ENCODE assay signal across 16 cellular contexts in the genomic region with DNA sequence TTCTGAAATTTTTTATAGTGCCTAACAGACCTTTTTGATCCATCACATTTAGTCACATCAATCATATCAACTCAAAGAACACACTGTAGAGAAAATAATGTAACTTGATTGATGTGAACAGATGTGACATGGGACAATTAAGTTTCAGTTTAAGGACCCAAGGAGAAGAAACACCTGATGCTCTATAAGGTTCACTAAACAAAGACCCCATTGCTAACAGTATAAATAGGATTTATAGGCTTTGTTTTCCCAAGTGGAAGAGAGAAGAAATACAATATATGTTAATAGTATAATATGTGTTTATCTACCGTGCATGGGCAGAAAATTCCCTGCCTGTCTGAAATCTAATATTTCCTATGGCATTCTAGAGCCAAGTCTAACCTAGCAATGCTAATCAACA. TPM values are rescaled to one million over a fixed set of nuclear protein-coding genes. Genes with fewer than 3 reads are reported as not detected.
A peak's percentile ranks its signal among the peaks of the same experiment; 100 is the strongest.
DNase-seq lines count a peak whose midpoint lies in the region; ATAC-seq and TF ChIP-seq lines count a peak whose summit lies in the region.
"Had no signal": no experiment of that assay in that cellular context is flagged by ENCODE, and none has a peak within 500 bp of the region (broad histone marks: within the 10 kb centered on the region; RNA-seq: fewer than 3 reads in every experiment).

No MANE protein-coding gene starts in this region.

- no peaks in the 10 kb centered on the region for H3K36me3 Mint-ChIP-seq in nephron (ENCODE audit: low read depth)
- H3K36me3 Mint-ChIP-seq: CD4-positive, CD25-positive, alpha-beta regulatory T cell; CD8-positive, alpha-beta T cell had no signal

- ATAC-seq in psoas muscle (no peak), GM18505 (IDR thresholded peaks at IDR 0.05; ENCODE audit: unreplicated experiment) (no peak)
- ATAC-seq: CD8-positive, alpha-beta T cell had no signal

- H3K36me3 ChIP-seq in SJCRH30 (no peaks in the 10 kb centered on the region), psoas muscle (ENCODE audit: insufficient read depth in 1 of 2, low read depth in 1 of 2) (no peaks in the 10 kb centered on the region)

- H3K4me3 Mint-ChIP-seq in nephron = no peak overlapping the region
- H3K4me3 Mint-ChIP-seq: CD4-positive, CD25-positive, alpha-beta regulatory T cell; CD8-positive, alpha-beta T cell had no signal

- TF ChIP-seq CTCF in nephron (IDR thresholded peaks at IDR 0.05; ENCODE audit: unreplicated experiment in 3 of 3) (no peak), psoas muscle (IDR thresholded peaks at IDR 0.05) (no peak)

- H3K27me3 ChIP-seq in SJCRH30 (no peaks in the 10 kb centered on the region), psoas muscle (ENCODE audit: insufficient read depth in 3 of 3, low read length in 2 of 3) (peaks cover 0 to 4% (median 0%) of the 10 kb centered on the region in 3 donors)

- H3K9me3 ChIP-seq in SJCRH30 (replicated peaks) (no peaks in the 10 kb centered on the region), psoas muscle (no peaks in the 10 kb centered on the region)
- H3K9me3 ChIP-seq: Caco-2 had no signal

- H3K27ac Mint-ChIP-seq in nephron = peak overlapping the region in 2 of 3 experiments; percentile 49 to 51
- H3K27ac Mint-ChIP-seq: CD4-positive, CD25-positive, alpha-beta regulatory T cell; CD8-positive, alpha-beta T cell had no signal

- 17 to 32% (median 19%) methylated on average over 1 of the region's 1 CpG for WGBS in psoas muscle, 3 donors

- no peak for TF ChIP-seq POLR2A in GM18505 (IDR thresholded peaks at IDR 0.05; ENCODE audit: borderline replicate concordance, extremely low read depth, insufficient read depth, insufficient read length)

- H3K4me1 ChIP-seq in SJCRH30 (peaks cover 22% of the 10 kb centered on the region), psoas muscle (no peaks in the 10 kb centered on the region)

- intact Hi-C loops in psoas muscle (cut with DNase I) = no loop called here

- peaks cover 20% of the 10 kb centered on the region for H3K4me1 Mint-ChIP-seq in nephron
- H3K4me1 Mint-ChIP-seq: CD4-positive, CD25-positive, alpha-beta regulatory T cell had no signal

- DNase-seq in LHCN-M2 (ENCODE audit: low read depth) = peak; percentile 11
- DNase-seq in NCI-H2171 (lab: John Stamatoyannopoulos, UW) = peak; percentile 60
- peak in 1 of 2 experiments; percentile 89 for DNase-seq in SJCRH30
- DNase-seq in CD1c-positive myeloid dendritic cell (ENCODE audit: extremely low spot score) = no peak
- no peak for DNase-seq in psoas muscle
- DNase-seq: C1 segment of cervical spinal cord; Caco-2; CD4-positive, CD25-positive, alpha-beta regulatory T cell; CD8-positive, alpha-beta T cell; DMS153; DND-41; GM23248; H7; HCEC 1CT had no signal

- H3K27ac ChIP-seq in SJCRH30 (peak overlapping the region; percentile 81), psoas muscle (no peak overlapping the region)
- H3K27ac ChIP-seq: GM23248 had no signal

- peaks cover 4% of the 10 kb centered on the region for H3K27me3 Mint-ChIP-seq in nephron (ENCODE audit: low read depth)

- H3K9me3 Mint-ChIP-seq in nephron = no peaks in the 10 kb centered on the region
- H3K9me3 Mint-ChIP-seq: CD8-positive, alpha-beta T cell had no signal

- H3K4me3 ChIP-seq in SJCRH30 (no peak overlapping the region), psoas muscle (no peak overlapping the region)
- H3K4me3 ChIP-seq: GM23248 had no signal

RNA-seq across cellular contexts. Expression of gene GJA1, which starts 41.3 kb away (rescaled TPM):
- 8.3 and 9.0 TPM in 2 replicates for total RNA-seq in LHCN-M2 (2014; rRNA removed)
- 3.9 TPM for polyA plus RNA-seq in LHCN-M2 (2012)
- 4.0 and 4.5 TPM in 2 replicates for total RNA-seq in SJCRH30 (2014; rRNA removed; shearing (Covaris generic))
- 10 to 100 TPM in 3 of 4 donors, 1 to 10 TPM in 1; 9.8 to 20.2 (median 11.6) TPM for total RNA-seq in psoas muscle
- 1 to 10 TPM; 5.8 to 7.5 (median 6.0) TPM for polyA plus RNA-seq in psoas muscle
- total RNA-seq: CD4-positive, CD25-positive, alpha-beta regulatory T cell; CD8-positive, alpha-beta T cell had no signal
- polyA plus RNA-seq: CD4-positive, CD25-positive, alpha-beta regulatory T cell had no signal

RNA-seq across cellular contexts. Expression of gene TBC1D32, which starts 59.9 kb away (rescaled TPM):
- total RNA-seq in LHCN-M2 (2014; rRNA removed) = 10.0 and 11.1 TPM in 2 replicates
- 1.5 TPM for polyA plus RNA-seq in LHCN-M2 (2012)
- 9.4 and 10.4 TPM in 2 replicates for total RNA-seq in SJCRH30 (2014; rRNA removed; shearing (Covaris generic))
- 1 to 10 TPM in 1 of 4 donors, under 1 TPM in 3; 0.34 to 1.8 (median 0.60) TPM for total RNA-seq in psoas muscle
- under 1 TPM; 0.29 to 0.45 (median 0.33) TPM for polyA plus RNA-seq in psoas muscle

Comparison
In these comparisons a context has a peak if more than half of its experiments do, and no peak if none do; other contexts are left out.
1. DNase-seq: peak in LHCN-M2 (single experiment) and NCI-H2171 (single experiment); none in CD1c-positive myeloid dendritic cell (single experiment) and psoas muscle (0 of 2).